ENCODE assay signal across 28 cellular contexts in genomic region chr1:43464840-43465693, GRCh38. TPM values are rescaled to one million over a fixed set of nuclear protein-coding genes. Genes with fewer than 3 reads are reported as not detected.
DNase-seq lines count a peak whose midpoint lies in the region; ATAC-seq, FAIRE-seq and TF ChIP-seq lines count a peak whose summit lies in the region.
"Had no signal": no experiment of that assay in that cellular context is flagged by ENCODE, and none has a peak within 500 bp of the region (broad histone marks: within the 10 kb centered on the region; RNA-seq: fewer than 3 reads in every experiment).

No MANE protein-coding gene starts in this region.

- no peaks in the 10 kb centered on the region for H3K27me3 Mint-ChIP-seq in Calu3 (ENCODE audit: unreplicated experiment)
- no peaks in the 10 kb centered on the region for H3K27me3 Mint-ChIP-seq in CD4-positive, alpha-beta T cell
- H3K27me3 Mint-ChIP-seq: activated naive CD8-positive, alpha-beta T cell treated with anti-CD3 and anti-CD28 coated beads for 36 hours; activated T-helper 17 cell treated with anti-CD3 and anti-CD28 coated beads, Interleukin-2, amount 50 U/mL, for 72 hours; brain had no signal

- no peak for TF ChIP-seq POLR2A in GM12891 (IDR thresholded peaks at IDR 0.05; ENCODE audit: low read depth, low read length)

- POLR2A ChIA-PET in CD4-positive, alpha-beta T cell (lab: Charles Lee) = no interaction called here

- no peak for TF ChIP-seq CTCF in Calu3 (IDR thresholded peaks at IDR 0.05; ENCODE audit: unreplicated experiment)
- no peak for TF ChIP-seq CTCF in CD4-positive, alpha-beta T cell (IDR thresholded peaks at IDR 0.05)

- CTCF ChIA-PET in Calu3 (lab: Charles Lee) = interaction anchor here (0.5 to 0.6 kb wide), 2 partner anchors 164 to 291 kb away, joined by 3 read pairs; no protein-coding TSS in a partner anchor
- CTCF ChIA-PET in CD4-positive, alpha-beta T cell (lab: Charles Lee) = no interaction called here

- H3K9me3 ChIP-seq in CD4-positive, alpha-beta T cell (ENCODE audit: control insufficient read depth, low read length) = no peaks in the 10 kb centered on the region
- H3K9me3 ChIP-seq: colonic mucosa, lower lobe of right lung, neutrophil, right atrium auricular region, uterus had no signal

- DNase-seq in Calu3 (peak; percentile 50), NCI-H1694 (lab: John Stamatoyannopoulos, UW) (peak; percentile 14), astrocyte of the hippocampus (ENCODE audit: low read depth, low spot score) (peak; percentile 72), myocyte (ENCODE audit: low read depth) (peak; percentile 51), GM12891 (ENCODE audit: insufficient read length, low spot score) (no peak), NCI-H2107 (lab: John Stamatoyannopoulos, UW) (no peak)
- DNase-seq in CD4-positive, alpha-beta T cell = no peak
- no peak for DNase-seq in activated T-cell treated with anti-CD3 and anti-CD28 coated beads, Interleukin-2, amount 50 U/mL, for 1 hour
- DNase-seq: activated CD4-positive, alpha-beta T cell treated with anti-CD3 and anti-CD28 coated beads, Interleukin-2, amount 10 ng/mL, durations not matched to agents 24 days and 14 days; activated CD8-positive, alpha-beta memory T cell treated with anti-CD3 and anti-CD28 coated beads, Interleukin-2, amount 10 ng/mL, durations not matched to agents 7 days and 5 days; activated naive CD8-positive, alpha-beta T cell treated with anti-CD3 and anti-CD28 coated beads for 36 hours; colonic mucosa; DMS53; H7; Karpas-422; kidney; lower lobe of right lung; NCI-H1105; NCI-H526 treated with DMSO at 0.1 percent for 48 hours; OCI-M1; SHP77 treated with DMSO at 0.1 percent for 48 hours; uterus had no signal

- no TSS peak for BruUV-seq in Calu3 (replicated peaks; lab: Mats Ljungman, UMichigan)

- H3K27ac Mint-ChIP-seq in Calu3 (ENCODE audit: unreplicated experiment) = no peak overlapping the region
- H3K27ac Mint-ChIP-seq in CD4-positive, alpha-beta T cell = no peak overlapping the region
- H3K27ac Mint-ChIP-seq: activated CD4-positive, alpha-beta T cell treated with anti-CD3 and anti-CD28 coated beads, Interleukin-2, amount 10 ng/mL, durations not matched to agents 24 days and 14 days; activated CD8-positive, alpha-beta memory T cell treated with anti-CD3 and anti-CD28 coated beads, Interleukin-2, amount 10 ng/mL, durations not matched to agents 7 days and 5 days; activated naive CD8-positive, alpha-beta T cell treated with anti-CD3 and anti-CD28 coated beads for 36 hours; activated T-helper 17 cell treated with anti-CD3 and anti-CD28 coated beads, Interleukin-2, amount 50 U/mL, for 72 hours; brain had no signal

- peaks cover 6% of the 10 kb centered on the region for H3K9me3 Mint-ChIP-seq in Calu3 (ENCODE audit: low read depth, unreplicated experiment)
- no peaks in the 10 kb centered on the region for H3K9me3 Mint-ChIP-seq in CD4-positive, alpha-beta T cell
- H3K9me3 Mint-ChIP-seq: activated naive CD8-positive, alpha-beta T cell treated with anti-CD3 and anti-CD28 coated beads for 36 hours; activated T-helper 17 cell treated with anti-CD3 and anti-CD28 coated beads, Interleukin-2, amount 50 U/mL, for 72 hours had no signal

- H3K4me1 Mint-ChIP-seq in Calu3 (ENCODE audit: low read depth, unreplicated experiment) = peaks cover 29% of the 10 kb centered on the region
- peaks cover 5% of the 10 kb centered on the region for H3K4me1 Mint-ChIP-seq in CD4-positive, alpha-beta T cell (ENCODE audit: low read depth)

- intact Hi-C loops in Calu3 (cut with micrococcal nuclease; ENCODE audit: unreplicated experiment) = no loop called here
- intact Hi-C loops in CD4-positive, alpha-beta T cell (cut with DNase I, micrococcal nuclease) = no loop called here

- no peak overlapping the region for H3K4me3 Mint-ChIP-seq in Calu3 (ENCODE audit: low read depth, unreplicated experiment)
- no peak overlapping the region for H3K4me3 Mint-ChIP-seq in CD4-positive, alpha-beta T cell
- H3K4me3 Mint-ChIP-seq: activated CD4-positive, alpha-beta T cell treated with anti-CD3 and anti-CD28 coated beads, Interleukin-2, amount 10 ng/mL, durations not matched to agents 24 days and 14 days; activated CD8-positive, alpha-beta memory T cell treated with anti-CD3 and anti-CD28 coated beads, Interleukin-2, amount 10 ng/mL, durations not matched to agents 7 days and 5 days; activated naive CD8-positive, alpha-beta T cell treated with anti-CD3 and anti-CD28 coated beads for 36 hours; activated T-helper 17 cell treated with anti-CD3 and anti-CD28 coated beads, Interleukin-2, amount 50 U/mL, for 72 hours; brain; CD14-positive monocyte had no signal

- H3K36me3 Mint-ChIP-seq in Calu3 (ENCODE audit: insufficient read depth, unreplicated experiment) = no peaks in the 10 kb centered on the region
- no peaks in the 10 kb centered on the region for H3K36me3 Mint-ChIP-seq in CD4-positive, alpha-beta T cell (ENCODE audit: low read depth)
- H3K36me3 Mint-ChIP-seq: activated CD8-positive, alpha-beta memory T cell treated with anti-CD3 and anti-CD28 coated beads, Interleukin-2, amount 10 ng/mL, durations not matched to agents 7 days and 5 days; activated naive CD8-positive, alpha-beta T cell treated with anti-CD3 and anti-CD28 coated beads for 36 hours; brain; CD14-positive monocyte had no signal

- H3K27me3 ChIP-seq in CD4-positive, alpha-beta T cell (ENCODE audit: control insufficient read depth, insufficient read depth, low read length) = no peaks in the 10 kb centered on the region
- H3K27me3 ChIP-seq: colonic mucosa, neutrophil, right atrium auricular region, uterus had no signal

- no peak overlapping the region for H3K27ac ChIP-seq in CD4-positive, alpha-beta T cell (ENCODE audit: low read depth, low read length)
- H3K27ac ChIP-seq: colonic mucosa, lower lobe of right lung, neutrophil, right atrium auricular region, uterus had no signal

- ATAC-seq in CD4-positive, alpha-beta T cell (ENCODE audit: poor library complexity) = no peak
- ATAC-seq: activated CD8-positive, alpha-beta memory T cell treated with anti-CD3 and anti-CD28 coated beads, Interleukin-2, amount 10 ng/mL, durations not matched to agents 7 days and 5 days; activated T-helper 17 cell treated with anti-CD3 and anti-CD28 coated beads, Interleukin-2, amount 50 U/mL, for 72 hours; lower lobe of right lung had no signal

- no peak for FAIRE-seq in GM12891 (lab: Jason Lieb, UNC)
- FAIRE-seq: GM12892, kidney had no signal

TF ChIP-seq in GM12891, 5 proteins besides CTCF, POLR2A, EP300 and RAD21:
- TF ChIP-seq SPI1 (IDR thresholded peaks at IDR 0.05; ENCODE audit: low read depth, low read length) (no peak), POU2F2 (IDR thresholded peaks at IDR 0.05; ENCODE audit: low read depth, low read length) (no peak), TAF1 (IDR thresholded peaks at IDR 0.05; ENCODE audit: low read depth, low read length) (no peak), POLR2AphosphoS5 (IDR thresholded peaks at IDR 0.05; ENCODE audit: low read depth, low read length) (no peak), PAX5 (IDR thresholded peaks at IDR 0.05; ENCODE audit: insufficient read depth, low read length, severe bottlenecking) (no peak)

RNA-seq across cellular contexts. Expression of gene HYI, which starts 11.3 kb away (rescaled TPM):
- total RNA-seq in Calu3 (2022) (44.4 and 67.4 TPM in 2 replicates), myocyte (8.7 and 12.4 TPM in 2 replicates)
- 17.7 TPM for polyA plus RNA-seq in myocyte (2012)
- polyA plus RNA-seq in GM12891 (2012; ENCODE audit: low read depth, missing spikeins) = 7.6 TPM
- total RNA-seq in CD4-positive, alpha-beta T cell = 10 to 100 TPM; 26.1 to 31.6 TPM

Comparison
In these comparisons a context has a peak if more than half of its experiments do, and no peak if none do; other contexts are left out.
1. DNase-seq: peak in Calu3 (single experiment), NCI-H1694 (single experiment), astrocyte of the hippocampus (single experiment) and myocyte (single experiment); none in GM12891 (single experiment), CD4-positive, alpha-beta T cell (0 of 10), NCI-H2107 (single experiment) and activated T-cell treated with anti-CD3 and anti-CD28 coated beads, Interleukin-2, amount 50 U/mL, for 1 hour (single experiment).